In genomic region chr1:212749924-212750535, GRCh38 we compare ENCODE assay signal across 1 cellular context.
TF ChIP-seq lines count a peak whose summit lies in the region.

No MANE protein-coding gene starts in this region.

TF ChIP-seq in H1, 55 proteins besides CTCF, POLR2A, EP300 and RAD21:
- TF ChIP-seq RNF2 (IDR thresholded peaks at IDR 0.05; ENCODE audit: borderline replicate concordance, low read depth, low read length, missing control alignments, poor library complexity, severe bottlenecking) (no peak), YY1 (IDR thresholded peaks at IDR 0.05; ENCODE audit: low read depth, low read length) (0 out of 2 replicates have a peak, but pooled peaks have one; percentile 49), ASH2L (IDR thresholded peaks at IDR 0.05; ENCODE audit: low read length) (peak; percentile 14), POLR2AphosphoS5 (IDR thresholded peaks at IDR 0.05; ENCODE audit: low read depth, low read length) (no peak), TEAD4 (IDR thresholded peaks at IDR 0.05; ENCODE audit: low read depth, low read length) (peak; percentile 30; the same call in 1 of the 2 replicates)
